Comparison of ENCODE assay signal across 30 cellular contexts in the genomic region with DNA sequence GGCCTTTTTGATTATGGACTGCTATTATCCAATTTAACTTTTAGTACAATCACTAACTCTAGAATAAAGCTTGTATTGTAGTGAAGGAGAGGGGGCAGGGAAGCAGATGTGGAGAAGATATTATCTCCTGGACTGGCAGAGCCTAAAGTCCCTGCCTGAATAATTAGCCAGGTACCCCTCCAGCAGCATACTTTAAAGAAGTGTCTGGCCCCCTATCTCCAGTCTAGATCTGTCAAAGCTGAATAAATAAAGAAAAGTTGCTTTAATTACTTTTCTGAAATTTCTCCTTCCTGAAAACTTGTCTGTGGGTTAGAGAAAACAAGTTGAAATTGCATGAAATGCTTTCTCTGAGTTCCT.
"Had no signal": no experiment of that assay in that cellular context is flagged by ENCODE, and none has a peak within 500 bp of the region (broad histone marks: within the 10 kb centered on the region; RNA-seq: fewer than 3 reads in every experiment).

No MANE protein-coding gene starts in this region.

- H3K27me3 ChIP-seq: adrenal gland, body of pancreas, Peyer's patch, SJSA1 had no signal

- H3K4me2 ChIP-seq: KMS-11 had no signal

- DNase-seq: activated CD4-positive, alpha-beta T cell treated with anti-CD3 and anti-CD28 coated beads, Interleukin-2, amount 10 ng/mL, durations not matched to agents 24 days and 14 days; activated CD4-positive, alpha-beta T cell treated with anti-CD3 and anti-CD28 coated beads, Interleukin-2, amount 50 U/mL, for 4 hours; activated CD8-positive, alpha-beta T cell treated with anti-CD3 and anti-CD28 coated beads for 36 hours; activated gamma-delta T cell; activated naive CD4-positive, alpha-beta T cell treated with anti-CD3 and anti-CD28 coated beads for 36 hours; activated T-cell treated with anti-CD3 and anti-CD28 coated beads, Interleukin-2, amount 50 U/mL, for 1 hour; adrenal gland; body of pancreas; caudate nucleus; cerebellar nuclear complex; MM.1S; MV-4-11; NCI-H1092; NCI-H1436 treated with DMSO at 0.1 percent for 48 hours; NCI-H1694 treated with DMSO at 0.1 percent for 48 hours; NCI-H2029; NCI-H2107; NCI-H2171 treated with DMSO at 0.1 percent for 48 hours; NCI-H2227 treated with DMSO at 0.1 percent for 48 hours; NCI-H446; NCI-H510A treated with DMSO at 0.1 percent for 48 hours; NCI-H526 treated with DMSO at 0.1 percent for 48 hours; NCI-H774; Peyer's patch; RPMI8226; SHP77 treated with DMSO at 0.1 percent for 48 hours had no signal

- H3K4me3 Mint-ChIP-seq: activated CD4-positive, alpha-beta T cell treated with anti-CD3 and anti-CD28 coated beads, Interleukin-2, amount 10 ng/mL, durations not matched to agents 24 days and 14 days; activated CD8-positive, alpha-beta T cell treated with anti-CD3 and anti-CD28 coated beads for 36 hours; activated naive CD4-positive, alpha-beta T cell treated with anti-CD3 and anti-CD28 coated beads for 36 hours had no signal

- H3K4me3 ChIP-seq: adrenal gland, body of pancreas, Peyer's patch, SJSA1 had no signal

- H3K4me1 ChIP-seq: adrenal gland, Peyer's patch, SJSA1 had no signal

- ATAC-seq: activated CD8-positive, alpha-beta T cell treated with anti-CD3 and anti-CD28 coated beads for 36 hours; activated naive CD4-positive, alpha-beta T cell treated with anti-CD3 and anti-CD28 coated beads, Interleukin-2, amount 50 U/mL, for 72 hours; body of pancreas had no signal

- H3K9me3 Mint-ChIP-seq: activated CD4-positive, alpha-beta T cell treated with anti-CD3 and anti-CD28 coated beads, Interleukin-2, amount 10 ng/mL, durations not matched to agents 24 days and 14 days; activated CD8-positive, alpha-beta T cell treated with anti-CD3 and anti-CD28 coated beads for 36 hours; activated naive CD4-positive, alpha-beta T cell treated with anti-CD3 and anti-CD28 coated beads for 36 hours; activated naive CD4-positive, alpha-beta T cell treated with anti-CD3 and anti-CD28 coated beads, Interleukin-2, amount 50 U/mL, for 72 hours; activated T-helper 2 cell treated with anti-CD3 and anti-CD28 coated beads, Interferon-gamma antibody, Interleukin-2, Interleukin-4, amounts not matched to agents 10 μg/mL and 5 μg/mL and 100 μg/mL, durations not matched to agents 14 hours and 24 hours and 36 hours had no signal

- H3K36me3 Mint-ChIP-seq: activated naive CD4-positive, alpha-beta T cell treated with anti-CD3 and anti-CD28 coated beads, Interleukin-2, amount 50 U/mL, for 72 hours had no signal

- H3K9me3 ChIP-seq: adrenal gland, body of pancreas, Peyer's patch, SJSA1 had no signal

- H3K36me3 ChIP-seq: adrenal gland, Peyer's patch, SJSA1 had no signal

- H3K27ac Mint-ChIP-seq: activated CD4-positive, alpha-beta T cell treated with anti-CD3 and anti-CD28 coated beads, Interleukin-2, amount 10 ng/mL, durations not matched to agents 24 days and 14 days; activated CD8-positive, alpha-beta T cell treated with anti-CD3 and anti-CD28 coated beads for 36 hours; activated naive CD4-positive, alpha-beta T cell treated with anti-CD3 and anti-CD28 coated beads for 36 hours; activated naive CD4-positive, alpha-beta T cell treated with anti-CD3 and anti-CD28 coated beads, Interleukin-2, amount 50 U/mL, for 72 hours; activated T-helper 2 cell treated with anti-CD3 and anti-CD28 coated beads, Interferon-gamma antibody, Interleukin-2, Interleukin-4, amounts not matched to agents 10 μg/mL and 5 μg/mL and 100 μg/mL, durations not matched to agents 14 hours and 24 hours and 36 hours had no signal

- H3K27me3 Mint-ChIP-seq: activated CD4-positive, alpha-beta T cell treated with anti-CD3 and anti-CD28 coated beads, Interleukin-2, amount 10 ng/mL, durations not matched to agents 24 days and 14 days; activated CD8-positive, alpha-beta T cell treated with anti-CD3 and anti-CD28 coated beads for 36 hours had no signal

- H3K9ac ChIP-seq: KMS-11 had no signal

- H3K4me1 Mint-ChIP-seq: activated CD4-positive, alpha-beta T cell treated with anti-CD3 and anti-CD28 coated beads, Interleukin-2, amount 10 ng/mL, durations not matched to agents 24 days and 14 days had no signal

- H3K27ac ChIP-seq: adrenal gland, body of pancreas, KMS-11, Peyer's patch, SJSA1 had no signal
